8 cellular contexts compared by ENCODE assay signal in genomic region chr2:96868555-96869280, GRCh38. TPM values are rescaled to one million over a fixed set of nuclear protein-coding genes. Genes with fewer than 3 reads are reported as not detected.
A peak's percentile ranks its signal among the peaks of the same experiment; 100 is the strongest.
DNase-seq lines count a peak whose midpoint lies in the region; ATAC-seq and TF ChIP-seq lines count a peak whose summit lies in the region.

No MANE protein-coding gene starts in this region.

- DNase-seq in NCI-H2107 (lab: John Stamatoyannopoulos, UW) (peak; percentile 33), NCI-H2107 treated with DMSO at 0.1 percent for 48 hours (lab: John Stamatoyannopoulos, UW; ENCODE audit: unreplicated experiment) (no peak), NCI-H526 treated with DMSO at 0.1 percent for 48 hours (lab: John Stamatoyannopoulos, UW) (peak; percentile 48), epithelial cell of esophagus (ENCODE audit: low read depth) (peak; percentile 70), mesothelial cell of epicardium (ENCODE audit: low spot score in 2 of 2, unreplicated experiment in 2 of 2) (peak; percentile 90)
- peak; percentile 56 for DNase-seq in activated CD8-positive, alpha-beta memory T cell treated with anti-CD3 and anti-CD28 coated beads, Interleukin-2, amount 50 U/mL, for 4 hours

- peak; percentile 48 for ATAC-seq in HG02981 (IDR thresholded peaks at IDR 0.05; ENCODE audit: unreplicated experiment)

- no peaks in the 10 kb centered on the region for H3K9me3 Mint-ChIP-seq in mesothelial cell of epicardium
- no peaks in the 10 kb centered on the region for H3K9me3 Mint-ChIP-seq in stimulated activated naive CD8-positive, alpha-beta T cell treated with anti-CD3 and anti-CD28 coated beads, Interleukin-15, Interleukin-2, amounts not matched to agents 100 ng/mL and 50 ng/mL, for 24 hours

- H3K36me3 Mint-ChIP-seq in mesothelial cell of epicardium: peaks cover 7% of the 10 kb centered on the region
- peaks cover 4% of the 10 kb centered on the region for H3K36me3 Mint-ChIP-seq in stimulated activated naive CD8-positive, alpha-beta T cell treated with anti-CD3 and anti-CD28 coated beads, Interleukin-15, Interleukin-2, amounts not matched to agents 100 ng/mL and 50 ng/mL, for 24 hours (ENCODE audit: low read depth)

- H3K4me1 Mint-ChIP-seq in mesothelial cell of epicardium: peaks cover 42% of the 10 kb centered on the region
- peaks cover 44% of the 10 kb centered on the region for H3K4me1 Mint-ChIP-seq in stimulated activated naive CD8-positive, alpha-beta T cell treated with anti-CD3 and anti-CD28 coated beads, Interleukin-15, Interleukin-2, amounts not matched to agents 100 ng/mL and 50 ng/mL, for 24 hours (ENCODE audit: low read depth)

- peak overlapping the region; percentile 96 for H3K27ac Mint-ChIP-seq in mesothelial cell of epicardium
- H3K27ac Mint-ChIP-seq in stimulated activated naive CD8-positive, alpha-beta T cell treated with anti-CD3 and anti-CD28 coated beads, Interleukin-15, Interleukin-2, amounts not matched to agents 100 ng/mL and 50 ng/mL, for 24 hours: peak overlapping the region; percentile 71

- H3K4me3 Mint-ChIP-seq in mesothelial cell of epicardium: peak overlapping the region; percentile 90
- H3K4me3 Mint-ChIP-seq in stimulated activated naive CD8-positive, alpha-beta T cell treated with anti-CD3 and anti-CD28 coated beads, Interleukin-15, Interleukin-2, amounts not matched to agents 100 ng/mL and 50 ng/mL, for 24 hours: peak overlapping the region; percentile 82

- peak; percentile 39 for TF ChIP-seq CTCF in epithelial cell of esophagus (IDR thresholded peaks at IDR 0.05; ENCODE audit: insufficient read depth, low read depth, low read length, missing control alignments)
- TF ChIP-seq CTCF in mesothelial cell of epicardium (IDR thresholded peaks at IDR 0.05; ENCODE audit: unreplicated experiment): peak; percentile 70

- peak overlapping the region; percentile 76 for H3K4me3 ChIP-seq in epithelial cell of esophagus (ENCODE audit: low read length)

- no peaks in the 10 kb centered on the region for H3K27me3 Mint-ChIP-seq in mesothelial cell of epicardium (ENCODE audit: low read depth)
- H3K27me3 Mint-ChIP-seq in stimulated activated naive CD8-positive, alpha-beta T cell treated with anti-CD3 and anti-CD28 coated beads, Interleukin-15, Interleukin-2, amounts not matched to agents 100 ng/mL and 50 ng/mL, for 24 hours: peaks cover 6% of the 10 kb centered on the region

RNA-seq across cellular contexts. Expression of gene SEMA4C, which starts 1.2 kb away (rescaled TPM):
- 98.6 to 103 TPM (median 102 TPM) in 3 replicates for total RNA-seq in mesothelial cell of epicardium

RNA-seq across cellular contexts. Expression of gene ANKRD39, which starts 10.9 kb away (rescaled TPM):
- 15.9 to 17.6 TPM (median 17.4 TPM) in 3 replicates for total RNA-seq in mesothelial cell of epicardium

RNA-seq across cellular contexts. Expression of gene ANKRD23, which starts 24.9 kb away (rescaled TPM):
- total RNA-seq in mesothelial cell of epicardium: 10.1 to 12.5 TPM (median 12.5 TPM) in 3 replicates

RNA-seq across cellular contexts. Expression of gene CNNM3, which starts 52.6 kb away (rescaled TPM):
- 24.9 to 27.5 TPM (median 26.5 TPM) in 3 replicates for total RNA-seq in mesothelial cell of epicardium
